34 cellular contexts compared by ENCODE assay signal in the genomic region with DNA sequence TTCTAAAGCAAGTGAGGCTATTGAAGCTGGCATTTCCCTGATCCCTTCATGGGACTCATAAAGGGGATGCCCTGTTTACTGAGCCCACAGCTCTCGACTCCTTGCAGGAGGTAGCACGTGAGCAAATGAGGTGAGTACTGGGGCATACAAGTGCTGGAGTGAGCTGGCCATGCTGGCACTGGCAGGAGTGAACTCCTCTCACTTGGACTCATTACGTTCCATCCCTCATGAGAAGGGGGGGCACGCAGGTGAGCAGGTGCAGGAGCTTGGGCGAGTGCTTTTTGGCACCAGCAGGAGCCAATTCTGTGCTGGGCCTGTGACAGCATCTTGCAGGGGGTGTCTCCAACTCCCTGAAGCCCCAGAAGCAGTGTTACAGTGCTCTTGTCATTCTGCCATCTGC.
"Had no signal": no experiment of that assay in that cellular context is flagged by ENCODE, and none has a peak within 500 bp of the region (broad histone marks: within the 10 kb centered on the region; RNA-seq: fewer than 3 reads in every experiment).

No MANE protein-coding gene starts in this region.

- DNase-seq: Karpas-422, Kasumi-1, KBM-7, KG1, MG63, MM.1S, MV-4-11, NCI-H1048, NCI-H1092, NCI-H1092 treated with DMSO at 0.1 percent for 48 hours, NCI-H1105, NCI-H1105 treated with DMSO at 0.1 percent for 48 hours, NCI-H1417, NCI-H1417 treated with DMSO at 0.1 percent for 48 hours, NCI-H1436, NCI-H1436 treated with DMSO at 0.1 percent for 48 hours, NCI-H146, NCI-H1694, NCI-H1694 treated with DMSO at 0.1 percent for 48 hours, NCI-H187, NCI-H187 treated with DMSO at 0.1 percent for 48 hours, NCI-H1930, NCI-H2029, NCI-H2029 treated with DMSO at 0.1 percent for 48 hours, NCI-H2107, NCI-H2171, NCI-H2171 treated with DMSO at 0.1 percent for 48 hours, NCI-H2227 treated with DMSO at 0.1 percent for 48 hours, NCI-H226, NCI-H345, NCI-H446, NCI-H446 treated with DMSO at 0.1 percent for 48 hours, NCI-H510A had no signal

- H3K4me3 ChIP-seq: MG63 had no signal

- H3K36me3 ChIP-seq: MG63 had no signal

- H3K27ac ChIP-seq: KMS-11 had no signal

- H3K9me3 ChIP-seq: MG63 had no signal

- H3K9ac ChIP-seq: KMS-11 had no signal

- H3K4me2 ChIP-seq: KMS-11 had no signal
